Comparison of ENCODE assay signal across 17 cellular contexts in the genomic region with DNA sequence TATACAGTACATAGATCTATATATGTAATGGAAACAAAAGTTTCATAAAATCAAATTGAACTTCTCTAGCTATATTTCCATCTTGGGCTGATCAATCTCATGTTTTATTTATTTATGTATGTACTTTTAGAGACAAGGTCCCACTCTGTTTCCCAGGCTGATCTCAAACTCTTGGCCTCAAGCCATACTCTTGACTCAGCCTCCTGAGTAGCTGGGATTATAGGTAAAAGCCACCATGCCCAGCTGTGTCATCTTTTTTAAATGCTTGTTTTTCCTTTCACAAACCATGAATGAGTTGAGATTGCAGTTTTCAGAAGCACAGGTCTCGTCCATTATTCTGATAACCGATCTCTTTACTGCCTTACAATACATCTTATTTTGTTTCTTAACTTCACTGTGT.
A peak's percentile ranks its signal among the peaks of the same experiment; 100 is the strongest.
DNase-seq lines count a peak whose midpoint lies in the region; FAIRE-seq and TF ChIP-seq lines count a peak whose summit lies in the region.
"Had no signal": no experiment of that assay in that cellular context is flagged by ENCODE, and none has a peak within 500 bp of the region (broad histone marks: within the 10 kb centered on the region; RNA-seq: fewer than 3 reads in every experiment).

No MANE protein-coding gene starts in this region.

- 84 to 91% (median 84%) methylated on average over 2 of the region's 2 CpGs for WGBS in small intestine, 3 donors

- DNase-seq in HT1080 (ENCODE audit: low read depth): peak; percentile 81
- peak; percentile 13 to 46 for DNase-seq in SJCRH30
- peak; percentile 33 to 66 for DNase-seq in fibroblast of lung (ENCODE audit: low read depth in 2 of 2)
- peak; percentile 41 for DNase-seq in skeletal muscle cell (ENCODE audit: low read depth)
- no peak for DNase-seq in activated CD4-positive, alpha-beta T cell treated with anti-CD3 and anti-CD28 coated beads for 1 hour
- DNase-seq in small intestine: no peak
- DNase-seq in mesenteric fat pad (ENCODE audit: low spot score): no peak
- DNase-seq: activated CD8-positive, alpha-beta memory T cell treated with anti-CD3 and anti-CD28 coated beads, Interleukin-2, amount 10 ng/mL, durations not matched to agents 7 days and 5 days; activated naive CD4-positive, alpha-beta T cell treated with Interleukin-2 at 50 U/mL for 16 hours; CD4-positive, CD25-positive, alpha-beta regulatory T cell; erythroblast; NCI-H1048; NCI-H345; stimulated activated CD4-positive, alpha-beta T cell treated with anti-CD3 and anti-CD28 coated beads, Interleukin-4, amount 100 ng/mL, for 1 hour; SW 1271 had no signal

- no peaks in the 10 kb centered on the region for H3K27me3 ChIP-seq in SJCRH30
- no peaks in the 10 kb centered on the region for H3K27me3 ChIP-seq in fibroblast of lung (ENCODE audit: control insufficient read depth, insufficient read depth, low read length)
- no peaks in the 10 kb centered on the region for H3K27me3 ChIP-seq in small intestine (ENCODE audit: control insufficient read depth in 2 of 2, insufficient read depth in 2 of 2, low read length in 2 of 2)
- H3K27me3 ChIP-seq: right atrium auricular region had no signal

- H4K20me1 ChIP-seq in fibroblast of lung (ENCODE audit: control insufficient read depth, extremely low read depth, insufficient read depth, low read length): no peaks in the 10 kb centered on the region

- no peak overlapping the region for H3K27ac ChIP-seq in SJCRH30
- no peak overlapping the region for H3K27ac ChIP-seq in fibroblast of lung (ENCODE audit: insufficient read depth, low read length)
- H3K27ac ChIP-seq in small intestine (ENCODE audit: low read depth in 1 of 2, low read length in 1 of 2): no peak overlapping the region
- H3K27ac ChIP-seq: right atrium auricular region had no signal

- H3K9ac ChIP-seq in fibroblast of lung (ENCODE audit: insufficient read depth, low read length): no peak overlapping the region

- H3K9me3 ChIP-seq in SJCRH30 (replicated peaks) (no peaks in the 10 kb centered on the region), fibroblast of lung (ENCODE audit: control insufficient read depth, insufficient read depth, low read depth, low read length) (no peaks in the 10 kb centered on the region), small intestine (ENCODE audit: control insufficient read depth, low read depth) (no peaks in the 10 kb centered on the region)
- H3K9me3 ChIP-seq: right atrium auricular region had no signal

- H3K4me1 ChIP-seq in SJCRH30: peaks cover 7% of the 10 kb centered on the region; the same call in 1 of the 2 replicates
- H3K4me1 ChIP-seq in fibroblast of lung (ENCODE audit: control insufficient read depth, extremely low read depth, insufficient read depth, low read length): no peaks in the 10 kb centered on the region
- H3K4me1 ChIP-seq in small intestine (ENCODE audit: control insufficient read depth in 2 of 2, insufficient read depth in 1 of 2, low read depth in 1 of 2, low read length in 1 of 2): no peaks in the 10 kb centered on the region
- H3K4me1 ChIP-seq: right atrium auricular region had no signal

- no peak for TF ChIP-seq CTCF in fibroblast of lung (conservative IDR thresholded peaks at IDR 0.05 in 1 of 2, IDR thresholded peaks at IDR 0.05 in 1 of 2; ENCODE audit: low read depth in 1 of 2, low read length in 2 of 2)

- H3K4me2 ChIP-seq in fibroblast of lung (ENCODE audit: extremely low read depth, insufficient read depth, low read length): no peak overlapping the region

- no peak for FAIRE-seq in small intestine (lab: Jason Lieb, UNC)
- FAIRE-seq: G401.6 had no signal

- H3K36me3 ChIP-seq in SJCRH30: no peaks in the 10 kb centered on the region
- H3K36me3 ChIP-seq in fibroblast of lung (ENCODE audit: control insufficient read depth, insufficient read depth, low read length): no peaks in the 10 kb centered on the region
- no peaks in the 10 kb centered on the region for H3K36me3 ChIP-seq in small intestine (ENCODE audit: control insufficient read depth in 2 of 2, insufficient read depth in 2 of 2, low read length in 2 of 2)
- H3K36me3 ChIP-seq: right atrium auricular region had no signal

- no peak overlapping the region for H2AFZ ChIP-seq in fibroblast of lung (ENCODE audit: low read length)

- H3K4me3 ChIP-seq in SJCRH30 (no peak overlapping the region), fibroblast of lung (replicated peaks in 1 of 4; ENCODE audit: control extremely low read depth in 1 of 4, insufficient read depth in 1 of 4, low read depth in 3 of 4, low read length in 4 of 4) (no peak overlapping the region), skeletal muscle cell (ENCODE audit: low read depth, low read length) (no peak overlapping the region), small intestine (ENCODE audit: low read depth in 1 of 2, low read length in 2 of 2) (no peak overlapping the region)
- H3K4me3 ChIP-seq: right atrium auricular region had no signal

- H3K79me2 ChIP-seq in fibroblast of lung (ENCODE audit: control insufficient read depth, insufficient read depth, low read length): no peaks in the 10 kb centered on the region

Comparison
In these comparisons a context has a peak if more than half of its experiments do, and no peak if none do; other contexts are left out.
1. DNase-seq: peak in HT1080 (single experiment), SJCRH30 (2 of 2), fibroblast of lung (2 of 2) and skeletal muscle cell (single experiment); none in activated CD4-positive, alpha-beta T cell treated with anti-CD3 and anti-CD28 coated beads for 1 hour (single experiment), small intestine (single experiment) and mesenteric fat pad (single experiment).